In the genomic region with DNA sequence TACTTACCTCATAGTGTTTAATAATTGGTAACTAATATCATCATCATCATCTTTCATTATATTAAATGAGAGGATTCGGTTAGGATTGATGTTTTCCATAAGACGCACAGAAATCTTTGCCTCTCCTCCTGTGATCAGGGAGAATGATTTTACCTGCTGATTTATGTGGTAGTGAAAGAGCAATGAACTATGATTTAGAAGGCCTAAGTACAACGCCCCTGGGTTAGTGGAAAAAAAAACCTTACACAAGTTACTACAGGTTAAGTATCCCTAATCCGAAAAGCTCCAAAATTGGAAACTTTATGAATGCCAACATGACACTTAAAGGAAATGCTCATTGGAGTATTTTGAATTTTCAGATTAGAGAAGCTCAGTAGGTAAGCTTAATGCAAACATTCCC, we compare ENCODE assay signal across 39 cellular contexts.
"Had no signal": no experiment of that assay in that cellular context is flagged by ENCODE, and none has a peak within 500 bp of the region (broad histone marks: within the 10 kb centered on the region; RNA-seq: fewer than 3 reads in every experiment).

No MANE protein-coding gene starts in this region.

- H3K4me1 ChIP-seq: breast epithelium had no signal

- H3K36me3 Mint-ChIP-seq: activated naive CD4-positive, alpha-beta T cell treated with anti-CD3 and anti-CD28 coated beads, Interleukin-2, amount 10 ng/mL, durations not matched to agents 7 days and 5 days; activated naive CD4-positive, alpha-beta T cell treated with anti-CD3 and anti-CD28 coated beads, Interleukin-2, amount 50 U/mL, for 24 hours; activated naive CD4-positive, alpha-beta T cell treated with anti-CD3 and anti-CD28 coated beads, Interleukin-2, amount 50 U/mL, for 72 hours had no signal

- H3K4me1 Mint-ChIP-seq: activated naive CD4-positive, alpha-beta T cell treated with anti-CD3 and anti-CD28 coated beads, Interleukin-2, amount 10 ng/mL, durations not matched to agents 7 days and 5 days; activated naive CD8-positive, alpha-beta T cell treated with anti-CD3 and anti-CD28 coated beads, Interleukin-2, amount 10 ng/mL, durations not matched to agents 7 days and 5 days had no signal

- H3K4me3 ChIP-seq: adrenal gland, ascending aorta, body of pancreas, breast epithelium, cardiac muscle cell had no signal

- H3K9me3 ChIP-seq: adrenal gland, ascending aorta, body of pancreas, breast epithelium had no signal

- H3K36me3 ChIP-seq: adrenal gland, ascending aorta, brain microvascular endothelial cell, breast epithelium, cardiac muscle cell had no signal

- ATAC-seq: activated naive CD4-positive, alpha-beta T cell treated with anti-CD3 and anti-CD28 coated beads, Interleukin-2, amount 50 U/mL, for 72 hours; activated naive CD8-positive, alpha-beta T cell treated with anti-CD3 and anti-CD28 coated beads, Interleukin-2, amount 50 U/mL, for 24 hours; activated T-cell treated with anti-CD3 and anti-CD28 coated beads, Interleukin-2, amount 50 U/mL, for 4 hours; activated T-cell treated with anti-CD3 and anti-CD28 coated beads, Interleukin-2, amount 50 U/mL, for 72 hours; activated T-helper 17 cell treated with anti-CD3 and anti-CD28 coated beads, Interleukin-2, amount 50 U/mL, for 72 hours; body of pancreas had no signal

- H3K4me3 Mint-ChIP-seq: activated naive CD4-positive, alpha-beta T cell treated with anti-CD3 and anti-CD28 coated beads for 36 hours; activated naive CD4-positive, alpha-beta T cell treated with anti-CD3 and anti-CD28 coated beads, Interleukin-2, amount 10 ng/mL, durations not matched to agents 7 days and 5 days; activated naive CD4-positive, alpha-beta T cell treated with anti-CD3 and anti-CD28 coated beads, Interleukin-2, amount 50 U/mL, for 24 hours; activated naive CD8-positive, alpha-beta T cell; activated naive CD8-positive, alpha-beta T cell treated with anti-CD3 and anti-CD28 coated beads for 36 hours; activated naive CD8-positive, alpha-beta T cell treated with anti-CD3 and anti-CD28 coated beads, Interleukin-2, amount 10 ng/mL, durations not matched to agents 7 days and 5 days; activated naive CD8-positive, alpha-beta T cell treated with anti-CD3 and anti-CD28 coated beads, Interleukin-2, amount 50 U/mL, for 24 hours; activated T-cell treated with anti-CD3 and anti-CD28 coated beads, Interleukin-2, amount 50 U/mL, for 24 hours; activated T-cell treated with anti-CD3 and anti-CD28 coated beads, Interleukin-2, amount 50 U/mL, for 4 hours; activated T-cell treated with anti-CD3 and anti-CD28 coated beads, Interleukin-2, amount 50 U/mL, for 72 hours; activated T-helper 1 cell treated with anti-CD3 and anti-CD28 coated beads, Interleukin-12 subunit alpha, Interleukin-12 subunit beta, Interleukin-2, Interleukin-4 antibody, amounts not matched to agents 30 ng/mL and 10 ng/mL and 1 ng/mL, durations not matched to agents 14 hours and 24 hours and 36 hours; activated T-helper 17 cell treated with anti-CD3 and anti-CD28 coated beads, Interleukin-2, amount 50 U/mL, for 72 hours; brain; central memory CD8-positive, alpha-beta T cell had no signal

- H3K27me3 ChIP-seq: adrenal gland, ascending aorta, body of pancreas, brain microvascular endothelial cell, breast epithelium, cardiac muscle cell had no signal

- H3K27ac ChIP-seq: adrenal gland, ascending aorta, body of pancreas, brain microvascular endothelial cell, breast epithelium, cardiac muscle cell had no signal

- H3K27ac Mint-ChIP-seq: activated naive CD4-positive, alpha-beta T cell treated with anti-CD3 and anti-CD28 coated beads for 36 hours; activated naive CD4-positive, alpha-beta T cell treated with anti-CD3 and anti-CD28 coated beads, Interleukin-2, amount 10 ng/mL, durations not matched to agents 7 days and 5 days; activated naive CD4-positive, alpha-beta T cell treated with anti-CD3 and anti-CD28 coated beads, Interleukin-2, amount 50 U/mL, for 24 hours; activated naive CD4-positive, alpha-beta T cell treated with anti-CD3 and anti-CD28 coated beads, Interleukin-2, amount 50 U/mL, for 72 hours; activated naive CD8-positive, alpha-beta T cell; activated naive CD8-positive, alpha-beta T cell treated with anti-CD3 and anti-CD28 coated beads for 36 hours; activated naive CD8-positive, alpha-beta T cell treated with anti-CD3 and anti-CD28 coated beads, Interleukin-2, amount 10 ng/mL, durations not matched to agents 7 days and 5 days; activated naive CD8-positive, alpha-beta T cell treated with anti-CD3 and anti-CD28 coated beads, Interleukin-2, amount 50 U/mL, for 24 hours; activated T-cell treated with anti-CD3 and anti-CD28 coated beads, Interleukin-2, amount 50 U/mL, for 24 hours; activated T-cell treated with anti-CD3 and anti-CD28 coated beads, Interleukin-2, amount 50 U/mL, for 72 hours; activated T-helper 1 cell treated with anti-CD3 and anti-CD28 coated beads, Interleukin-12 subunit alpha, Interleukin-12 subunit beta, Interleukin-2, Interleukin-4 antibody, amounts not matched to agents 30 ng/mL and 10 ng/mL and 1 ng/mL, durations not matched to agents 14 hours and 24 hours and 36 hours; activated T-helper 17 cell treated with anti-CD3 and anti-CD28 coated beads, Interleukin-2, amount 50 U/mL, for 72 hours; activated T-helper 2 cell treated with anti-CD3 and anti-CD28 coated beads, Interferon-gamma antibody, Interleukin-2, Interleukin-4, amounts not matched to agents 10 μg/mL and 5 μg/mL and 100 μg/mL, durations not matched to agents 14 hours and 24 hours and 36 hours; brain had no signal

- H3K27me3 Mint-ChIP-seq: activated naive CD4-positive, alpha-beta T cell treated with anti-CD3 and anti-CD28 coated beads, Interleukin-2, amount 10 ng/mL, durations not matched to agents 7 days and 5 days; activated naive CD4-positive, alpha-beta T cell treated with anti-CD3 and anti-CD28 coated beads, Interleukin-2, amount 50 U/mL, for 24 hours; activated naive CD8-positive, alpha-beta T cell; activated naive CD8-positive, alpha-beta T cell treated with anti-CD3 and anti-CD28 coated beads for 36 hours; activated naive CD8-positive, alpha-beta T cell treated with anti-CD3 and anti-CD28 coated beads, Interleukin-2, amount 10 ng/mL, durations not matched to agents 7 days and 5 days; activated naive CD8-positive, alpha-beta T cell treated with anti-CD3 and anti-CD28 coated beads, Interleukin-2, amount 50 U/mL, for 24 hours; activated T-cell treated with anti-CD3 and anti-CD28 coated beads, Interleukin-2, amount 50 U/mL, for 24 hours; activated T-helper 17 cell treated with anti-CD3 and anti-CD28 coated beads, Interleukin-2, amount 50 U/mL, for 72 hours; brain; central memory CD8-positive, alpha-beta T cell had no signal

- H3K9me3 Mint-ChIP-seq: activated naive CD4-positive, alpha-beta T cell treated with anti-CD3 and anti-CD28 coated beads for 36 hours; activated naive CD4-positive, alpha-beta T cell treated with anti-CD3 and anti-CD28 coated beads, Interleukin-2, amount 10 ng/mL, durations not matched to agents 7 days and 5 days; activated naive CD4-positive, alpha-beta T cell treated with anti-CD3 and anti-CD28 coated beads, Interleukin-2, amount 50 U/mL, for 24 hours; activated naive CD4-positive, alpha-beta T cell treated with anti-CD3 and anti-CD28 coated beads, Interleukin-2, amount 50 U/mL, for 72 hours; activated naive CD8-positive, alpha-beta T cell treated with anti-CD3 and anti-CD28 coated beads for 36 hours; activated naive CD8-positive, alpha-beta T cell treated with anti-CD3 and anti-CD28 coated beads, Interleukin-2, amount 10 ng/mL, durations not matched to agents 7 days and 5 days; activated naive CD8-positive, alpha-beta T cell treated with anti-CD3 and anti-CD28 coated beads, Interleukin-2, amount 50 U/mL, for 24 hours; activated T-cell treated with anti-CD3 and anti-CD28 coated beads, Interleukin-2, amount 50 U/mL, for 24 hours; activated T-cell treated with anti-CD3 and anti-CD28 coated beads, Interleukin-2, amount 50 U/mL, for 4 hours; activated T-cell treated with anti-CD3 and anti-CD28 coated beads, Interleukin-2, amount 50 U/mL, for 72 hours; activated T-helper 1 cell treated with anti-CD3 and anti-CD28 coated beads, Interleukin-12 subunit alpha, Interleukin-12 subunit beta, Interleukin-2, Interleukin-4 antibody, amounts not matched to agents 30 ng/mL and 10 ng/mL and 1 ng/mL, durations not matched to agents 14 hours and 24 hours and 36 hours; activated T-helper 17 cell treated with anti-CD3 and anti-CD28 coated beads, Interleukin-2, amount 50 U/mL, for 72 hours; activated T-helper 2 cell treated with anti-CD3 and anti-CD28 coated beads, Interferon-gamma antibody, Interleukin-2, Interleukin-4, amounts not matched to agents 10 μg/mL and 5 μg/mL and 100 μg/mL, durations not matched to agents 14 hours and 24 hours and 36 hours; brain; central memory CD8-positive, alpha-beta T cell had no signal

- DNase-seq: activated effector memory CD4-positive, alpha-beta T cell treated with anti-CD3 and anti-CD28 coated beads, Interleukin-2, amount 50 U/mL, for 16 hours; activated effector memory CD4-positive, alpha-beta T cell treated with Interleukin-2 at 50 U/mL for 16 hours; activated gamma-delta T cell; activated gamma-delta T cell treated with Interleukin-2 at 50 U/mL for 16 hours; activated naive CD4-positive, alpha-beta T cell; activated naive CD4-positive, alpha-beta T cell treated with anti-CD3 and anti-CD28 coated beads for 36 hours; activated naive CD4-positive, alpha-beta T cell treated with anti-CD3 and anti-CD28 coated beads, Interleukin-2, amount 10 ng/mL, durations not matched to agents 7 days and 5 days; activated naive CD4-positive, alpha-beta T cell treated with anti-CD3 and anti-CD28 coated beads, Interleukin-2, amount 50 U/mL, for 16 hours; activated naive CD4-positive, alpha-beta T cell treated with Interleukin-2 at 50 U/mL for 16 hours; activated naive CD8-positive, alpha-beta T cell treated with anti-CD3 and anti-CD28 coated beads for 36 hours; activated naive CD8-positive, alpha-beta T cell treated with anti-CD3 and anti-CD28 coated beads, Interleukin-2, amount 10 ng/mL, durations not matched to agents 7 days and 5 days; activated naive CD8-positive, alpha-beta T cell treated with anti-CD3 and anti-CD28 coated beads, Interleukin-2, amount 50 U/mL, for 24 hours; activated T-cell treated with anti-CD3 and anti-CD28 coated beads for 4 hours; activated T-cell treated with anti-CD3 and anti-CD28 coated beads, Interleukin-2, amount 50 U/mL, for 1 hour; activated T-cell treated with anti-CD3 and anti-CD28 coated beads, Interleukin-2, amount 50 U/mL, for 24 hours; activated T-cell treated with anti-CD3 and anti-CD28 coated beads, Interleukin-2, amount 50 U/mL, for 4 hours; activated T-cell treated with anti-CD3 and anti-CD28 coated beads, Interleukin-2, amount 50 U/mL, for 48 hours; activated T-cell treated with anti-CD3 and anti-CD28 coated beads, Interleukin-2, amount 50 U/mL, for 72 hours; adrenal gland; amniotic stem cell; amygdala; anterior cingulate cortex; aorta; body of pancreas; brain microvascular endothelial cell; caudate nucleus; central memory CD4-positive, alpha-beta T cell; cerebellar nuclear complex had no signal
